Comparison of ENCODE assay signal across 17 cellular contexts in the genomic region with DNA sequence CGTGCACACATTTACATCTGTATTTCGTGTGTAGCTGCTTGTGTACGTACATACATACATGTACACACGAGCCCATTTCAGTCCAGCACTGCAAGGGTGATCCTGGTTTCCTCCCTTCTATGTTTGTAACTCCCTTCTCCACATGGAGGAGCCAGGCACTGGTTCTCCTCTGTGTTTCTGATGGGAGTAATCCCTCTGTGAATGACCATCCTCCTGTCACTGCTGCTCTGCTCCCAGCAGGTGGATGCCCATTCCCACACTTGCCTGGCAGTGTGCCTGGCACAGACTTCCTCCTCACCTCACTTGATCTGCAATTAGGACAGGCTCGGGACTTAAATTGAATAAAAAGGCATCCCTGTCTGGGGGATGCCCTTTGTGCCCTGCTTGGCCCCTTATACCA. TPM values are rescaled to one million over a fixed set of nuclear protein-coding genes. Genes with fewer than 3 reads are reported as not detected.
DNase-seq lines count a peak whose midpoint lies in the region; ATAC-seq lines count a peak whose summit lies in the region.
"Had no signal": no experiment of that assay in that cellular context is flagged by ENCODE, and none has a peak within 500 bp of the region (broad histone marks: within the 10 kb centered on the region; RNA-seq: fewer than 3 reads in every experiment).

No MANE protein-coding gene starts in this region.

- H3K9me3 ChIP-seq in right cardiac atrium (ENCODE audit: control insufficient read depth, low read length) = no peaks in the 10 kb centered on the region
- H3K9me3 ChIP-seq: BE2C, ovary had no signal

- peaks cover 0 to 7% of the 10 kb centered on the region in 2 donors for H3K36me3 Mint-ChIP-seq in activated naive CD4-positive, alpha-beta T cell treated with anti-CD3 and anti-CD28 coated beads, Interleukin-2, amount 50 U/mL, for 72 hours
- peaks cover 25% of the 10 kb centered on the region for H3K36me3 Mint-ChIP-seq in activated T-helper 1 cell treated with anti-CD3 and anti-CD28 coated beads, Interleukin-12 subunit alpha, Interleukin-12 subunit beta, Interleukin-2, Interleukin-4 antibody, amounts not matched to agents 30 ng/mL and 10 ng/mL and 1 ng/mL, durations not matched to agents 14 hours and 24 hours and 36 hours (ENCODE audit: low read depth)

- 87% methylated on average over 5 of the region's 5 CpGs for WGBS in right cardiac atrium

- no peak for DNase-seq in activated naive CD4-positive, alpha-beta T cell treated with anti-CD3 and anti-CD28 coated beads, Interleukin-2, amount 50 U/mL, for 72 hours (ENCODE audit: low spot score in 2 of 2)
- DNase-seq in activated naive CD4-positive, alpha-beta T cell (lab: John Stamatoyannopoulos, UW) = no peak
- no peak for DNase-seq in activated T-helper 1 cell treated with anti-CD3 and anti-CD28 coated beads, Interleukin-12 subunit alpha, Interleukin-12 subunit beta, Interleukin-2, Interleukin-4 antibody, amounts not matched to agents 30 ng/mL and 10 ng/mL and 1 ng/mL, durations not matched to agents 14 hours and 24 hours and 36 hours (ENCODE audit: low spot score)
- DNase-seq in right cardiac atrium = no peak
- DNase-seq: activated CD4-positive, alpha-beta T cell treated with anti-CD3 and anti-CD28 coated beads for 36 hours; BE2C; effector CD8-positive, alpha-beta T cell; left ventricle myocardium superior; NCI-H146; NCI-H774; ovary; stimulated activated CD8-positive, alpha-beta memory T cell treated with anti-CD3 and anti-CD28 coated beads, Interleukin-4, amount 100 ng/mL, for 48 hours had no signal

- H3K4me1 Mint-ChIP-seq in activated T-helper 1 cell treated with anti-CD3 and anti-CD28 coated beads, Interleukin-12 subunit alpha, Interleukin-12 subunit beta, Interleukin-2, Interleukin-4 antibody, amounts not matched to agents 30 ng/mL and 10 ng/mL and 1 ng/mL, durations not matched to agents 14 hours and 24 hours and 36 hours (ENCODE audit: low read depth) = peaks cover 17% of the 10 kb centered on the region

- intact Hi-C loops in activated T-helper 1 cell treated with anti-CD3 and anti-CD28 coated beads, Interleukin-12 subunit alpha, Interleukin-12 subunit beta, Interleukin-2, Interleukin-4 antibody, amounts not matched to agents 30 ng/mL and 10 ng/mL and 1 ng/mL, durations not matched to agents 14 hours and 24 hours and 36 hours (cut with micrococcal nuclease) = no loop called here
- intact Hi-C loops in right cardiac atrium (cut with DNase I) = loop anchor here in 1 of 4 donors (10.0 kb wide), 1 partner anchor 64 kb away; no protein-coding TSS in a partner anchor

- peak overlapping the region; percentile 75 to 94 for H3K27ac Mint-ChIP-seq in activated naive CD4-positive, alpha-beta T cell treated with anti-CD3 and anti-CD28 coated beads, Interleukin-2, amount 50 U/mL, for 72 hours
- peak overlapping the region; percentile 80 for H3K27ac Mint-ChIP-seq in activated T-helper 1 cell treated with anti-CD3 and anti-CD28 coated beads, Interleukin-12 subunit alpha, Interleukin-12 subunit beta, Interleukin-2, Interleukin-4 antibody, amounts not matched to agents 30 ng/mL and 10 ng/mL and 1 ng/mL, durations not matched to agents 14 hours and 24 hours and 36 hours
- H3K27ac Mint-ChIP-seq: activated CD4-positive, alpha-beta T cell treated with anti-CD3 and anti-CD28 coated beads for 36 hours had no signal

- ATAC-seq in activated naive CD4-positive, alpha-beta T cell treated with anti-CD3 and anti-CD28 coated beads, Interleukin-2, amount 50 U/mL, for 72 hours = no peak
- ATAC-seq in GM21515 (IDR thresholded peaks at IDR 0.05; ENCODE audit: unreplicated experiment) = no peak
- ATAC-seq in HG03460 (IDR thresholded peaks at IDR 0.05; ENCODE audit: unreplicated experiment) = no peak
- no peak for ATAC-seq in right cardiac atrium
- no peak for ATAC-seq in activated CD4-positive, CD25-positive, alpha-beta regulatory T cell treated with anti-CD3 and anti-CD28 coated beads, Interleukin-2, amount 50 U/mL, for 24 hours
- ATAC-seq: HepG2, left ventricle myocardium superior had no signal

- H3K27me3 Mint-ChIP-seq in activated T-helper 1 cell treated with anti-CD3 and anti-CD28 coated beads, Interleukin-12 subunit alpha, Interleukin-12 subunit beta, Interleukin-2, Interleukin-4 antibody, amounts not matched to agents 30 ng/mL and 10 ng/mL and 1 ng/mL, durations not matched to agents 14 hours and 24 hours and 36 hours (ENCODE audit: insufficient read depth) = no peaks in the 10 kb centered on the region
- H3K27me3 Mint-ChIP-seq: activated CD4-positive, alpha-beta T cell treated with anti-CD3 and anti-CD28 coated beads for 36 hours had no signal

- H3K4me3 ChIP-seq in right cardiac atrium (ENCODE audit: low read length) = no peak overlapping the region
- H3K4me3 ChIP-seq: ovary had no signal

- peaks cover 9% of the 10 kb centered on the region for H3K4me1 ChIP-seq in right cardiac atrium (ENCODE audit: control insufficient read depth, insufficient read depth, low read length)

- peak overlapping the region; percentile 70 for H3K27ac ChIP-seq in layer of hippocampus (ENCODE audit: low read depth, low read length)
- no peak overlapping the region for H3K27ac ChIP-seq in right cardiac atrium (ENCODE audit: low read length)
- H3K27ac ChIP-seq: ovary had no signal

- H3K9me3 Mint-ChIP-seq in activated naive CD4-positive, alpha-beta T cell treated with anti-CD3 and anti-CD28 coated beads, Interleukin-2, amount 50 U/mL, for 72 hours = no peaks in the 10 kb centered on the region
- H3K9me3 Mint-ChIP-seq in activated T-helper 1 cell treated with anti-CD3 and anti-CD28 coated beads, Interleukin-12 subunit alpha, Interleukin-12 subunit beta, Interleukin-2, Interleukin-4 antibody, amounts not matched to agents 30 ng/mL and 10 ng/mL and 1 ng/mL, durations not matched to agents 14 hours and 24 hours and 36 hours = no peaks in the 10 kb centered on the region

- no peak overlapping the region for H3K4me3 Mint-ChIP-seq in activated T-helper 1 cell treated with anti-CD3 and anti-CD28 coated beads, Interleukin-12 subunit alpha, Interleukin-12 subunit beta, Interleukin-2, Interleukin-4 antibody, amounts not matched to agents 30 ng/mL and 10 ng/mL and 1 ng/mL, durations not matched to agents 14 hours and 24 hours and 36 hours
- H3K4me3 Mint-ChIP-seq: activated CD4-positive, alpha-beta T cell treated with anti-CD3 and anti-CD28 coated beads for 36 hours had no signal

- H3K27me3 ChIP-seq in layer of hippocampus (ENCODE audit: control insufficient read depth, insufficient read depth, low read length) = no peaks in the 10 kb centered on the region
- no peaks in the 10 kb centered on the region for H3K27me3 ChIP-seq in right cardiac atrium (ENCODE audit: control insufficient read depth, insufficient read depth)
- H3K27me3 ChIP-seq: BE2C, ovary had no signal

RNA-seq across cellular contexts. Expression of a gene that starts 37.1 kb away (rescaled TPM):
- 10 to 100 TPM; 49.2 to 59.5 TPM for total RNA-seq in activated naive CD4-positive, alpha-beta T cell treated with anti-CD3 and anti-CD28 coated beads, Interleukin-2, amount 50 U/mL, for 72 hours
- total RNA-seq in activated T-helper 1 cell treated with anti-CD3 and anti-CD28 coated beads, Interleukin-12 subunit alpha, Interleukin-12 subunit beta, Interleukin-2, Interleukin-4 antibody, amounts not matched to agents 30 ng/mL and 10 ng/mL and 1 ng/mL, durations not matched to agents 14 hours and 24 hours and 36 hours = 85.5 and 95.3 TPM in 2 replicates
- total RNA-seq in right cardiac atrium = 10 to 100 TPM; 18.0 to 23.3 (median 19.1) TPM
- polyA plus RNA-seq in right cardiac atrium = 7.6 TPM

RNA-seq across cellular contexts. Expression of a gene that starts 58.0 kb away (rescaled TPM):
- 10 to 100 TPM; 38.6 to 51.6 TPM for total RNA-seq in activated naive CD4-positive, alpha-beta T cell treated with anti-CD3 and anti-CD28 coated beads, Interleukin-2, amount 50 U/mL, for 72 hours
- total RNA-seq in activated T-helper 1 cell treated with anti-CD3 and anti-CD28 coated beads, Interleukin-12 subunit alpha, Interleukin-12 subunit beta, Interleukin-2, Interleukin-4 antibody, amounts not matched to agents 30 ng/mL and 10 ng/mL and 1 ng/mL, durations not matched to agents 14 hours and 24 hours and 36 hours = 11.9 and 15.1 TPM in 2 replicates
- total RNA-seq in right cardiac atrium = 1 to 10 TPM in 3 of 4 donors, under 1 TPM in 1; 0.94 to 8.9 (median 2.3) TPM
- polyA plus RNA-seq in right cardiac atrium = 1.6 TPM
